ENCODE assay signal across 8 cellular contexts in the genomic region with DNA sequence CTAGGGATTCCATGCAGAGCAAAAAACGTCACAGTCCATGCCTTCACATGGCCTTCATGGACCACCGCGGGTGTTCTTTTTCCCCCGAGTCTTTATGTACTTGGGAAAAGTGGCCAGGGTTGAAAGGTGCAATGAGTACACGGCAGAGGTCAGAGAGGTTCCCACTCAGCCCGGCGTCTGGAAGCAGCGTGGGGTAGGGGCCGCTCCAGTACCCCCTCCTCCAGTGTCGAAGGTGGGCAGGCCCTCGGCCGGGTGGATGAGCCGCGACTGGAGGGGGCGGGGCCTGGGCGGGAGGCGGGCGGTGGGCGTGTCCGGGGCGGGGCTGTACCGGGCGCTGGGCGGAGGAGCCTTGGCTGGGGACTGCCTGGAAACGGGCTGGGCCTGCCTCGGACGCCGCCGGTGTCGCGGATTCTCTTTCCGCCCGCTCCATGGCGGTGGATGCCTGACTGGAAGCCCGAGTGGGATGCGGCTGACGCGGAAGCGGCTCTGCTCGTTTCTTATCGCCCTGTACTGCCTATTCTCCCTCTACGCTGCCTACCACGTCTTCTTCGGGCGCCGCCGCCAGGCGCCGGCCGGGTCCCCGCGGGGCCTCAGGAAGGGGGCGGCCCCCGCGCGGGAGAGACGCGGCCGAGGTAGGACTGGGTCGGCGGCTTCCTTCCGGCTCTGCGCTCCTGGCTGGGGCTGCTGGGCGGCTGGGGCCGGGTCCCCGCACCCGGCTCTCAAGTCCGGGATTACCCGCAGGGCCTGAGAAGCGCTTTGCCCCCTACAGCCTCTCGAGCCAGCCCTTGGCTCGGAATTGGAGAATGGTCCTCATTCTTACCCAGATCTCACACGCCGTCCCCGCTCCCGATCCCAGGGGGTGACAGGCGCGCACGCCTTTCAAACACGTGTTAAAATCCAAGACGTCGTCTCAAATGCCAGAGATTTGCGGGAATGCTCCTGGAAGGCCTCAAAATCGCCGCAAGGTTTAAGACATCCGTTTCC. TPM values are rescaled to one million over a fixed set of nuclear protein-coding genes. Genes with fewer than 3 reads are reported as not detected.
DNase-seq lines count a peak whose midpoint lies in the region; ATAC-seq lines count a peak whose summit lies in the region.

A gene with protein sequence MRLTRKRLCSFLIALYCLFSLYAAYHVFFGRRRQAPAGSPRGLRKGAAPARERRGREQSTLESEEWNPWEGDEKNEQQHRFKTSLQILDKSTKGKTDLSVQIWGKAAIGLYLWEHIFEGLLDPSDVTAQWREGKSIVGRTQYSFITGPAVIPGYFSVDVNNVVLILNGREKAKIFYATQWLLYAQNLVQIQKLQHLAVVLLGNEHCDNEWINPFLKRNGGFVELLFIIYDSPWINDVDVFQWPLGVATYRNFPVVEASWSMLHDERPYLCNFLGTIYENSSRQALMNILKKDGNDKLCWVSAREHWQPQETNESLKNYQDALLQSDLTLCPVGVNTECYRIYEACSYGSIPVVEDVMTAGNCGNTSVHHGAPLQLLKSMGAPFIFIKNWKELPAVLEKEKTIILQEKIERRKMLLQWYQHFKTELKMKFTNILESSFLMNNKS (plus strand): TSS at position 412 of the 984 bp plus-strand sequence. CDS start 52 bp downstream, at position 464.

- H3K36me3 ChIP-seq in BLaER1 treated with 17β-estradiol and CSF1 and Interleukin-3, amounts not matched to agents 10 nM and 100 nM = peaks cover 22 to 35% (median 29%) of the 10 kb centered on the region in 11 experiments; a peak in 21 of 22 replicates

- no peaks in the 10 kb centered on the region for H4K20me1 ChIP-seq in BLaER1 treated with 17β-estradiol and CSF1 and Interleukin-3, amounts not matched to agents 10 nM and 100 nM

- no peaks in the 10 kb centered on the region for H3K9me3 ChIP-seq in BLaER1 treated with 17β-estradiol and CSF1 and Interleukin-3, amounts not matched to agents 10 nM and 100 nM (replicated peaks in 1 of 11)

- H3K4me3 ChIP-seq in BLaER1 treated with 17β-estradiol and CSF1 and Interleukin-3, amounts not matched to agents 10 nM and 100 nM = peak within 1 kb of the TSS; percentile 67 to 89 (median 80)

- DNase-seq in GM19240 (ENCODE audit: insufficient read length, low spot score) (peak; percentile 69), NCI-H69 (lab: John Stamatoyannopoulos, UW) (peak; percentile 95), cortex of kidney (lab: John Stamatoyannopoulos, UW) (peak; percentile 9), left lobe of liver (ENCODE audit: low spot score) (peak; percentile 88)
- peak; percentile 80 for DNase-seq in activated CD4-positive, alpha-beta T cell treated with anti-CD3 and anti-CD28 coated beads, Interleukin-2, amount 50 U/mL, for 1 hour
- DNase-seq in stimulated activated CD4-positive, alpha-beta T cell treated with anti-CD3 and anti-CD28 coated beads, Interleukin-2, amount 100 ng/mL, for 48 hours = peak; percentile 76 to 83

- H3K27ac ChIP-seq in BLaER1 treated with 17β-estradiol and CSF1 and Interleukin-3, amounts not matched to agents 10 nM and 100 nM = peak within 1 kb of the TSS; percentile 86 to 97 (median 94)

- peak; percentile 96 for ATAC-seq in HG03457 (IDR thresholded peaks at IDR 0.05; ENCODE audit: unreplicated experiment)
- peak; percentile 98 for ATAC-seq in left lobe of liver

- peak within 1 kb of the TSS; percentile 79 to 97 (median 83) for H3K4me2 ChIP-seq in BLaER1 treated with 17β-estradiol and CSF1 and Interleukin-3, amounts not matched to agents 10 nM and 100 nM

- peaks cover 0 to 29% (median 12%) of the 10 kb centered on the region in 10 experiments; a peak in 18 of 20 replicates for H3K4me1 ChIP-seq in BLaER1 treated with 17β-estradiol and CSF1 and Interleukin-3, amounts not matched to agents 10 nM and 100 nM

- peak within 1 kb of the TSS; percentile 84 to 98 (median 93) for H3K9ac ChIP-seq in BLaER1 treated with 17β-estradiol and CSF1 and Interleukin-3, amounts not matched to agents 10 nM and 100 nM

- H3K27me3 ChIP-seq in BLaER1 treated with 17β-estradiol and CSF1 and Interleukin-3, amounts not matched to agents 10 nM and 100 nM = no peaks in the 10 kb centered on the region

RNA-seq across cellular contexts. Expression of the gene that starts here (rescaled TPM):
- 9.8 TPM for total RNA-seq in left lobe of liver

Comparison
In these comparisons a context has a peak if more than half of its experiments do, and no peak if none do; other contexts are left out.
1. Peak in every context shown above with its lines: DNase-seq, ATAC-seq, H3K4me3 ChIP-seq and H3K27ac ChIP-seq.
2. DNase-seq: peak in every context shown above with its lines; median percentile 95 in NCI-H69; 88 in left lobe of liver; 80 in activated CD4-positive, alpha-beta T cell treated with anti-CD3 and anti-CD28 coated beads, Interleukin-2, amount 50 U/mL, for 1 hour; 80 in stimulated activated CD4-positive, alpha-beta T cell treated with anti-CD3 and anti-CD28 coated beads, Interleukin-2, amount 100 ng/mL, for 48 hours; 69 in GM19240; 9 in cortex of kidney.